In genomic region chr21:17793675-17794123, GRCh38 we compare ENCODE assay signal across 8 cellular contexts. TPM values are rescaled to one million over a fixed set of nuclear protein-coding genes. Genes with fewer than 3 reads are reported as not detected.
DNase-seq lines count a peak whose midpoint lies in the region; ATAC-seq lines count a peak whose summit lies in the region.

No MANE protein-coding gene starts in this region.

- H2BK12ac ChIP-seq in mesenchymal stem cell (ENCODE audit: low read length in 2 of 2) = no peak overlapping the region

- peak overlapping the region; percentile 73 for H3K4me3 Mint-ChIP-seq in activated naive CD4-positive, alpha-beta T cell treated with anti-CD3 and anti-CD28 coated beads, Interleukin-2, amount 50 U/mL, for 24 hours
- H3K4me3 Mint-ChIP-seq in activated T-helper 1 cell treated with anti-CD3 and anti-CD28 coated beads, Interleukin-12 subunit alpha, Interleukin-12 subunit beta, Interleukin-2, Interleukin-4 antibody, amounts not matched to agents 30 ng/mL and 10 ng/mL and 1 ng/mL, durations not matched to agents 14 hours and 24 hours and 36 hours = peak overlapping the region; percentile 78

- peaks cover 77% of the 10 kb centered on the region for H3K4me1 Mint-ChIP-seq in activated naive CD4-positive, alpha-beta T cell treated with anti-CD3 and anti-CD28 coated beads, Interleukin-2, amount 50 U/mL, for 24 hours
- peaks cover 76% of the 10 kb centered on the region for H3K4me1 Mint-ChIP-seq in activated T-helper 1 cell treated with anti-CD3 and anti-CD28 coated beads, Interleukin-12 subunit alpha, Interleukin-12 subunit beta, Interleukin-2, Interleukin-4 antibody, amounts not matched to agents 30 ng/mL and 10 ng/mL and 1 ng/mL, durations not matched to agents 14 hours and 24 hours and 36 hours (ENCODE audit: low read depth)

- no peaks in the 10 kb centered on the region for H3K9me3 Mint-ChIP-seq in activated naive CD4-positive, alpha-beta T cell treated with anti-CD3 and anti-CD28 coated beads, Interleukin-2, amount 50 U/mL, for 24 hours
- no peaks in the 10 kb centered on the region for H3K9me3 Mint-ChIP-seq in activated T-helper 1 cell treated with anti-CD3 and anti-CD28 coated beads, Interleukin-12 subunit alpha, Interleukin-12 subunit beta, Interleukin-2, Interleukin-4 antibody, amounts not matched to agents 30 ng/mL and 10 ng/mL and 1 ng/mL, durations not matched to agents 14 hours and 24 hours and 36 hours

- no peak overlapping the region for H3K23ac ChIP-seq in mesenchymal stem cell (ENCODE audit: low read length in 2 of 2)

- no peak overlapping the region for H3K27ac ChIP-seq in mesenchymal stem cell (ENCODE audit: low read length, poor library complexity, severe bottlenecking)

- H2BK120ac ChIP-seq in mesenchymal stem cell (ENCODE audit: low read depth, low read length) = no peak overlapping the region

- no peak overlapping the region for H2AK5ac ChIP-seq in mesenchymal stem cell (ENCODE audit: low read length, severe bottlenecking)

- H3K27me3 Mint-ChIP-seq in activated naive CD4-positive, alpha-beta T cell treated with anti-CD3 and anti-CD28 coated beads, Interleukin-2, amount 50 U/mL, for 24 hours = no peaks in the 10 kb centered on the region
- H3K27me3 Mint-ChIP-seq in activated T-helper 1 cell treated with anti-CD3 and anti-CD28 coated beads, Interleukin-12 subunit alpha, Interleukin-12 subunit beta, Interleukin-2, Interleukin-4 antibody, amounts not matched to agents 30 ng/mL and 10 ng/mL and 1 ng/mL, durations not matched to agents 14 hours and 24 hours and 36 hours (ENCODE audit: insufficient read depth) = no peaks in the 10 kb centered on the region

- DNase-seq in activated naive CD4-positive, alpha-beta T cell treated with anti-CD3 and anti-CD28 coated beads, Interleukin-2, amount 50 U/mL, for 16 hours = no peak
- no peak for DNase-seq in activated T-helper 1 cell treated with anti-CD3 and anti-CD28 coated beads, Interleukin-12 subunit alpha, Interleukin-12 subunit beta, Interleukin-2, Interleukin-4 antibody, amounts not matched to agents 30 ng/mL and 10 ng/mL and 1 ng/mL, durations not matched to agents 14 hours and 24 hours and 36 hours (ENCODE audit: low spot score)
- DNase-seq in mesenchymal stem cell (peak; percentile 68), inferior parietal cortex (ENCODE audit: extremely low spot score) (no peak), NCI-H774 (lab: John Stamatoyannopoulos, UW) (no peak)
- DNase-seq in effector CD4-positive, alpha-beta T cell = no peak

- H3K4ac ChIP-seq in mesenchymal stem cell (ENCODE audit: low read depth in 1 of 2, low read length in 2 of 2) = no peak overlapping the region

- intact Hi-C loops in activated T-helper 1 cell treated with anti-CD3 and anti-CD28 coated beads, Interleukin-12 subunit alpha, Interleukin-12 subunit beta, Interleukin-2, Interleukin-4 antibody, amounts not matched to agents 30 ng/mL and 10 ng/mL and 1 ng/mL, durations not matched to agents 14 hours and 24 hours and 36 hours (cut with micrococcal nuclease) = loop anchor here (1.0 to 5.0 kb wide), 2 partner anchors 9 to 281 kb away; partner anchors contain the start of gene CXADR

- H3K4me3 ChIP-seq in mesenchymal stem cell (ENCODE audit: insufficient read depth in 1 of 2, low read depth in 1 of 2, low read length in 2 of 2) = peak overlapping the region in 1 of 2 experiments; percentile 67

- no CpG with 5 or more reads among the region's 1 CpG for WGBS in mesenchymal stem cell

- peaks cover 9% of the 10 kb centered on the region for H3K79me1 ChIP-seq in mesenchymal stem cell (replicated peaks; ENCODE audit: low read length, poor library complexity, severe bottlenecking)

- H3K36me3 ChIP-seq in mesenchymal stem cell (ENCODE audit: control insufficient read depth in 1 of 2, insufficient read depth in 2 of 2, low read depth in 1 of 2, low read length in 2 of 2) = peaks cover 6 to 46% of the 10 kb centered on the region in 2 experiments

- H3K4me2 ChIP-seq in mesenchymal stem cell (ENCODE audit: low read length, poor library complexity, severe bottlenecking) = no peak overlapping the region

- H2BK5ac ChIP-seq in mesenchymal stem cell (ENCODE audit: low read depth, low read length, poor library complexity, severe bottlenecking) = no peak overlapping the region

- peak overlapping the region; percentile 80 for H3K27ac Mint-ChIP-seq in activated naive CD4-positive, alpha-beta T cell treated with anti-CD3 and anti-CD28 coated beads, Interleukin-2, amount 50 U/mL, for 24 hours
- peak overlapping the region; percentile 80 for H3K27ac Mint-ChIP-seq in activated T-helper 1 cell treated with anti-CD3 and anti-CD28 coated beads, Interleukin-12 subunit alpha, Interleukin-12 subunit beta, Interleukin-2, Interleukin-4 antibody, amounts not matched to agents 30 ng/mL and 10 ng/mL and 1 ng/mL, durations not matched to agents 14 hours and 24 hours and 36 hours

- H4K8ac ChIP-seq in mesenchymal stem cell (ENCODE audit: low read length) = no peak overlapping the region

- H3K9ac ChIP-seq in mesenchymal stem cell (ENCODE audit: low read length) = peak overlapping the region; percentile 87

- no peaks in the 10 kb centered on the region for H3K9me3 ChIP-seq in mesenchymal stem cell (ENCODE audit: control insufficient read depth, low read length)

- H3K27me3 ChIP-seq in mesenchymal stem cell (ENCODE audit: control insufficient read depth in 1 of 2, insufficient read depth in 1 of 2, low read length in 2 of 2) = no peaks in the 10 kb centered on the region

- H2AFZ ChIP-seq in mesenchymal stem cell (ENCODE audit: low read depth, low read length) = no peak overlapping the region

- H2BK15ac ChIP-seq in mesenchymal stem cell (ENCODE audit: low read depth, poor library complexity, severe bottlenecking) = no peak overlapping the region

- H3K4me1 ChIP-seq in mesenchymal stem cell (ENCODE audit: control insufficient read depth, insufficient read depth, low read depth, low read length) = no peaks in the 10 kb centered on the region

- no peak overlapping the region for H3K18ac ChIP-seq in mesenchymal stem cell (ENCODE audit: low read depth in 1 of 2, low read length in 2 of 2)

- H3K14ac ChIP-seq in mesenchymal stem cell (ENCODE audit: low read length in 2 of 2) = no peak overlapping the region

- no peak overlapping the region for H4K91ac ChIP-seq in mesenchymal stem cell (ENCODE audit: low read length)

- peaks cover 26% of the 10 kb centered on the region for H3K36me3 Mint-ChIP-seq in activated naive CD4-positive, alpha-beta T cell treated with anti-CD3 and anti-CD28 coated beads, Interleukin-2, amount 50 U/mL, for 24 hours
- H3K36me3 Mint-ChIP-seq in activated T-helper 1 cell treated with anti-CD3 and anti-CD28 coated beads, Interleukin-12 subunit alpha, Interleukin-12 subunit beta, Interleukin-2, Interleukin-4 antibody, amounts not matched to agents 30 ng/mL and 10 ng/mL and 1 ng/mL, durations not matched to agents 14 hours and 24 hours and 36 hours (ENCODE audit: low read depth) = peaks cover 39% of the 10 kb centered on the region

- peak; percentile 55 for ATAC-seq in HG03066 (IDR thresholded peaks at IDR 0.05; ENCODE audit: low read depth, unreplicated experiment)

RNA-seq across cellular contexts. Expression of gene C21orf91, which starts 25.5 kb away (rescaled TPM):
- total RNA-seq in activated T-helper 1 cell treated with anti-CD3 and anti-CD28 coated beads, Interleukin-12 subunit alpha, Interleukin-12 subunit beta, Interleukin-2, Interleukin-4 antibody, amounts not matched to agents 30 ng/mL and 10 ng/mL and 1 ng/mL, durations not matched to agents 14 hours and 24 hours and 36 hours = 45.4 and 49.2 TPM in 2 replicates
- polyA plus RNA-seq in mesenchymal stem cell (2013, experiment 1 of 2) = 20.5 TPM
- polyA plus RNA-seq in mesenchymal stem cell (2013, experiment 2 of 2) = 21.6 TPM
